1 cellular context compared by ENCODE assay signal in genomic region chr2:150410809-150411208, GRCh38.
TF ChIP-seq lines count a peak whose summit lies in the region.

No MANE protein-coding gene starts in this region.

TF ChIP-seq in H1, 55 proteins besides CTCF, POLR2A, EP300 and RAD21 (continued from another document):
- peak; percentile 78 for TF ChIP-seq CHD7 (IDR thresholded peaks at IDR 0.05; ENCODE audit: insufficient replicate concordance, low read length)
- no peak for TF ChIP-seq EZH2 (IDR thresholded peaks at IDR 0.05; ENCODE audit: low read depth, low read length, severe bottlenecking)
- peak; percentile 77 for TF ChIP-seq CEBPB (IDR thresholded peaks at IDR 0.05; ENCODE audit: low read depth, low read length)
- TF ChIP-seq NANOG (IDR thresholded peaks at IDR 0.05; ENCODE audit: insufficient read depth, low read depth, low read length, poor library complexity, severe bottlenecking) = peak; percentile 78
- TF ChIP-seq ATF2 (IDR thresholded peaks at IDR 0.05; ENCODE audit: low read length) = peak; percentile 86
- TF ChIP-seq CBX5 (IDR thresholded peaks at IDR 0.05; ENCODE audit: low read depth, low read length) = no peak
- peak; percentile 32 for TF ChIP-seq KDM4A (IDR thresholded peaks at IDR 0.05; ENCODE audit: low read depth, low read length, severe bottlenecking)
- peak in 1 of 2 experiments; percentile 52; a peak in 1 of 4 replicates for TF ChIP-seq SIN3A (conservative IDR thresholded peaks at IDR 0.05 in 1 of 2, IDR thresholded peaks at IDR 0.05 in 1 of 2; ENCODE audit: low read depth in 1 of 2, low read length in 2 of 2)
